ENCODE assay signal across 2 cellular contexts in genomic region chrX:40003071-40003981, GRCh38.
A peak's percentile ranks its signal among the peaks of the same experiment; 100 is the strongest.
TF ChIP-seq lines count a peak whose summit lies in the region.

No MANE protein-coding gene starts in this region.

TF ChIP-seq in GM23338, 12 proteins besides CTCF, POLR2A, EP300 and RAD21:
- TF ChIP-seq CREB1 (CRISPR knock-in tag; IDR thresholded peaks at IDR 0.05; ENCODE audit: low read depth), result no peak
- no peak for TF ChIP-seq POLR2AphosphoS5 (IDR thresholded peaks at IDR 0.05; ENCODE audit: low read depth)
- TF ChIP-seq ZNF114 (CRISPR knock-in tag; IDR thresholded peaks at IDR 0.05), result no peak
- TF ChIP-seq JUNB (IDR thresholded peaks at IDR 0.05; ENCODE audit: unreplicated experiment), result no peak
- no peak for TF ChIP-seq NANOG (IDR thresholded peaks at IDR 0.05; ENCODE audit: borderline replicate concordance)
- TF ChIP-seq EZH2 (IDR thresholded peaks at IDR 0.05; ENCODE audit: low read depth, unreplicated experiment), result no peak
- no peak for TF ChIP-seq ZNF462 (CRISPR knock-in tag; IDR thresholded peaks at IDR 0.05)
- TF ChIP-seq ETS1 (IDR thresholded peaks at IDR 0.05), result no peak
- TF ChIP-seq ZNF331 (CRISPR knock-in tag; IDR thresholded peaks at IDR 0.05; ENCODE audit: low read depth), result no peak
- no peak for TF ChIP-seq EZH2phosphoT487 (IDR thresholded peaks at IDR 0.05; ENCODE audit: unreplicated experiment)
- TF ChIP-seq STAT1 (IDR thresholded peaks at IDR 0.05; ENCODE audit: unreplicated experiment), result no peak
- no peak for TF ChIP-seq REST (IDR thresholded peaks at IDR 0.05; ENCODE audit: unreplicated experiment)

TF ChIP-seq in IMR-90, 13 proteins besides CTCF, POLR2A, EP300 and RAD21:
- TF ChIP-seq CEBPB (IDR thresholded peaks at IDR 0.05; ENCODE audit: low read depth, low read length) (0 out of 2 replicates have a peak, but pooled peaks have one; percentile 14), RFX5 (IDR thresholded peaks at IDR 0.05; ENCODE audit: low read depth, low read length) (no peak)
